In genomic region chrX:129982300-129983246, GRCh38 we compare ENCODE assay signal across 8 cellular contexts. TPM values are rescaled to one million over a fixed set of nuclear protein-coding genes. Genes with fewer than 3 reads are reported as not detected.
A peak's percentile ranks its signal among the peaks of the same experiment; 100 is the strongest.
DNase-seq lines count a peak whose midpoint lies in the region; ATAC-seq and TF ChIP-seq lines count a peak whose summit lies in the region.

A gene with protein sequence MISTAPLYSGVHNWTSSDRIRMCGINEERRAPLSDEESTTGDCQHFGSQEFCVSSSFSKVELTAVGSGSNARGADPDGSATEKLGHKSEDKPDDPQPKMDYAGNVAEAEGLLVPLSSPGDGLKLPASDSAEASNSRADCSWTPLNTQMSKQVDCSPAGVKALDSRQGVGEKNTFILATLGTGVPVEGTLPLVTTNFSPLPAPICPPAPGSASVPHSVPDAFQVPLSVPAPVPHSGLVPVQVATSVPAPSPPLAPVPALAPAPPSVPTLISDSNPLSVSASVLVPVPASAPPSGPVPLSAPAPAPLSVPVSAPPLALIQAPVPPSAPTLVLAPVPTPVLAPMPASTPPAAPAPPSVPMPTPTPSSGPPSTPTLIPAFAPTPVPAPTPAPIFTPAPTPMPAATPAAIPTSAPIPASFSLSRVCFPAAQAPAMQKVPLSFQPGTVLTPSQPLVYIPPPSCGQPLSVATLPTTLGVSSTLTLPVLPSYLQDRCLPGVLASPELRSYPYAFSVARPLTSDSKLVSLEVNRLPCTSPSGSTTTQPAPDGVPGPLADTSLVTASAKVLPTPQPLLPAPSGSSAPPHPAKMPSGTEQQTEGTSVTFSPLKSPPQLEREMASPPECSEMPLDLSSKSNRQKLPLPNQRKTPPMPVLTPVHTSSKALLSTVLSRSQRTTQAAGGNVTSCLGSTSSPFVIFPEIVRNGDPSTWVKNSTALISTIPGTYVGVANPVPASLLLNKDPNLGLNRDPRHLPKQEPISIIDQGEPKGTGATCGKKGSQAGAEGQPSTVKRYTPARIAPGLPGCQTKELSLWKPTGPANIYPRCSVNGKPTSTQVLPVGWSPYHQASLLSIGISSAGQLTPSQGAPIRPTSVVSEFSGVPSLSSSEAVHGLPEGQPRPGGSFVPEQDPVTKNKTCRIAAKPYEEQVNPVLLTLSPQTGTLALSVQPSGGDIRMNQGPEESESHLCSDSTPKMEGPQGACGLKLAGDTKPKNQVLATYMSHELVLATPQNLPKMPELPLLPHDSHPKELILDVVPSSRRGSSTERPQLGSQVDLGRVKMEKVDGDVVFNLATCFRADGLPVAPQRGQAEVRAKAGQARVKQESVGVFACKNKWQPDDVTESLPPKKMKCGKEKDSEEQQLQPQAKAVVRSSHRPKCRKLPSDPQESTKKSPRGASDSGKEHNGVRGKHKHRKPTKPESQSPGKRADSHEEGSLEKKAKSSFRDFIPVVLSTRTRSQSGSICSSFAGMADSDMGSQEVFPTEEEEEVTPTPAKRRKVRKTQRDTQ (N-terminal part only) (plus strand): TSS chrX:129982635. CDS start chrX:130005232, 22,597 bp downstream.

- CTCF ChIA-PET in activated B cell treated with CpG ODN at 0.5 μM for 24 hours (lab: Charles Lee): no interaction called here

- TF ChIP-seq CTCF in activated B cell treated with CpG ODN at 0.5 μM for 24 hours (IDR thresholded peaks at IDR 0.05): no peak
- no peak for TF ChIP-seq CTCF in cardiac fibroblast (IDR thresholded peaks at IDR 0.05; ENCODE audit: low read depth, low read length)

- DNase-seq in AG20443 (ENCODE audit: low spot score): peak; percentile 94
- peak; percentile 98 for DNase-seq in NCI-H2227 (lab: John Stamatoyannopoulos, UW; ENCODE audit: unreplicated experiment)
- peak; percentile 70 for DNase-seq in activated B cell treated with CpG ODN at 0.5 μM for 24 hours
- peak; percentile 89 to 96 for DNase-seq in cardiac fibroblast (ENCODE audit: low read depth in 2 of 2)
- peak; percentile 80 for DNase-seq in inferior parietal cortex (ENCODE audit: extremely low spot score)
- peak; percentile 79 for DNase-seq in stimulated activated CD4-positive, alpha-beta T cell treated with anti-CD3 and anti-CD28 coated beads, Interleukin-12 subunit alpha, Interleukin-12 subunit beta, amount 100 ng/mL, for 4 hours

- no peaks in the 10 kb centered on the region for H3K9me3 Mint-ChIP-seq in activated B cell treated with CpG ODN at 0.5 μM for 24 hours

- H3K27me3 Mint-ChIP-seq in activated B cell treated with CpG ODN at 0.5 μM for 24 hours: no peaks in the 10 kb centered on the region

- H3K4me1 Mint-ChIP-seq in activated B cell treated with CpG ODN at 0.5 μM for 24 hours: peaks cover 18% of the 10 kb centered on the region

- no peak within 1 kb of the TSS for H3K4me3 Mint-ChIP-seq in activated B cell treated with CpG ODN at 0.5 μM for 24 hours

- intact Hi-C loops in activated B cell treated with CpG ODN at 0.5 μM for 24 hours (cut with micrococcal nuclease): loop anchor here (1.0 to 5.0 kb wide), 7 partner anchors 21 to 378 kb away; partner anchors contain the start of genes AIFM1, SASH3 and ZDHHC9

- peak within 1 kb of the TSS; percentile 68 for H3K27ac Mint-ChIP-seq in activated B cell treated with CpG ODN at 0.5 μM for 24 hours

- POLR2A ChIA-PET in activated B cell treated with CpG ODN at 0.5 μM for 24 hours (lab: Charles Lee): interaction anchor here (0.6 to 1.8 kb wide), 5 partner anchors 21 to 163 kb away, joined by 4 to 9 read pairs (median 6); no protein-coding TSS in a partner anchor

- peak; percentile 88 for ATAC-seq in GM19025 (IDR thresholded peaks at IDR 0.05; ENCODE audit: low read depth, unreplicated experiment)
- ATAC-seq in HG03175 (IDR thresholded peaks at IDR 0.05; ENCODE audit: unreplicated experiment): peak; percentile 95
- ATAC-seq in activated B cell treated with CpG ODN at 0.5 μM for 24 hours (ENCODE audit: low read depth): peak; percentile 89

- H3K4me3 ChIP-seq in cardiac fibroblast (replicated peaks in 1 of 2; ENCODE audit: low read depth in 2 of 2, low read length in 2 of 2): peak within 1 kb of the TSS; percentile 54 to 55

- no peaks in the 10 kb centered on the region for H3K36me3 Mint-ChIP-seq in activated B cell treated with CpG ODN at 0.5 μM for 24 hours (ENCODE audit: low read depth)

RNA-seq across cellular contexts. Expression of the gene that starts here (rescaled TPM):
- total RNA-seq in activated B cell treated with CpG ODN at 0.5 μM for 24 hours: 8.0 and 8.2 TPM in 2 replicates

Comparison
In these comparisons a context has a peak if more than half of its experiments do, and no peak if none do; other contexts are left out.
1. Peak in every context shown above with its lines: DNase-seq, ATAC-seq and H3K4me3 ChIP-seq.